1 cellular context compared by ENCODE assay signal in genomic region chr13:98449273-98449672, GRCh38.
TF ChIP-seq lines count a peak whose summit lies in the region.

No MANE protein-coding gene starts in this region.

TF ChIP-seq in WTC11, 78 proteins besides CTCF, POLR2A, EP300 and RAD21 (continued from another document):
- TF ChIP-seq MLX (CRISPR knock-in tag; IDR thresholded peaks at IDR 0.05) (no peak), ATF6 (CRISPR knock-in tag; IDR thresholded peaks at IDR 0.05) (no peak), E2F4 (CRISPR knock-in tag; IDR thresholded peaks at IDR 0.05; ENCODE audit: borderline replicate concordance, low read depth) (no peak)
